Comparison of ENCODE assay signal across 19 cellular contexts in genomic region chr18:24809173-24809955, GRCh38.
DNase-seq lines count a peak whose midpoint lies in the region; ATAC-seq and TF ChIP-seq lines count a peak whose summit lies in the region.
"Had no signal": no experiment of that assay in that cellular context is flagged by ENCODE, and none has a peak within 500 bp of the region (broad histone marks: within the 10 kb centered on the region; RNA-seq: fewer than 3 reads in every experiment).

No MANE protein-coding gene starts in this region.

- TF ChIP-seq POLR2A in transverse colon (IDR thresholded peaks at IDR 0.05) = no peak

- WGBS in transverse colon (ENCODE audit: low coverage in 1 of 2), 2 donors = 34 to 44% methylated on average over 3 to 7 of the region's 7 CpGs

- in situ Hi-C loops in transverse colon (cut with MboI; ENCODE audit: low pct_ligation_motif_present in 1 of 4, low pct_unique_long_range_greater_than_20kb in 1 of 4, low sequenced_read_pairs in 3 of 4) = no loop called here

- H3K4me3 ChIP-seq in LNCaP clone FGC (ENCODE audit: low read depth, low read length) = no peak overlapping the region
- H3K4me3 ChIP-seq in colonic mucosa = no peak overlapping the region
- H3K4me3 ChIP-seq in mucosa of descending colon = no peak overlapping the region
- H3K4me3 ChIP-seq in transverse colon = no peak overlapping the region
- H3K4me3 ChIP-seq: K562 had no signal

- no peak overlapping the region for H3K9ac ChIP-seq in colonic mucosa (ENCODE audit: low read depth in 2 of 2, low read length in 2 of 2)

- no peaks in the 10 kb centered on the region for H3K9me3 ChIP-seq in colonic mucosa
- H3K9me3 ChIP-seq in mucosa of descending colon = no peaks in the 10 kb centered on the region
- no peaks in the 10 kb centered on the region for H3K9me3 ChIP-seq in transverse colon
- H3K9me3 ChIP-seq: BE2C, Caco-2 had no signal

- H3K27ac ChIP-seq in colonic mucosa = peak overlapping the region; percentile 84
- peak overlapping the region; percentile 55 to 64 (median 61) for H3K27ac ChIP-seq in transverse colon
- H3K27ac ChIP-seq: HL-60 had no signal

- no peaks in the 10 kb centered on the region for H3K4me1 ChIP-seq in colonic mucosa
- H3K4me1 ChIP-seq in mucosa of descending colon (ENCODE audit: low read depth) = peaks cover 26% of the 10 kb centered on the region
- H3K4me1 ChIP-seq in transverse colon = peaks cover 0 to 45% (median 11%) of the 10 kb centered on the region in 4 donors
- H3K4me1 ChIP-seq: BE2C, Caco-2 had no signal

- H3K27me3 ChIP-seq in colonic mucosa (no peaks in the 10 kb centered on the region), transverse colon (no peaks in the 10 kb centered on the region)
- H3K27me3 ChIP-seq: BE2C had no signal

- no peak for TF ChIP-seq EP300 in transverse colon (IDR thresholded peaks at IDR 0.05; ENCODE audit: low read depth)

- no peaks in the 10 kb centered on the region for H3K36me3 ChIP-seq in colonic mucosa
- no peaks in the 10 kb centered on the region for H3K36me3 ChIP-seq in mucosa of descending colon (ENCODE audit: low read depth)
- no peaks in the 10 kb centered on the region for H3K36me3 ChIP-seq in transverse colon
- H3K36me3 ChIP-seq: BE2C had no signal

- ATAC-seq in mucosa of descending colon = peak; percentile 88
- no peak for ATAC-seq in HG03108 (IDR thresholded peaks at IDR 0.05; ENCODE audit: unreplicated experiment)
- no peak for ATAC-seq in HG03354 (IDR thresholded peaks at IDR 0.05; ENCODE audit: poor library complexity, severe bottlenecking, unreplicated experiment)
- ATAC-seq: K562 had no signal

- no peak for TF ChIP-seq CTCF in LNCaP clone FGC (IDR thresholded peaks at IDR 0.05; ENCODE audit: control insufficient read depth, extremely low read depth, insufficient read depth)
- TF ChIP-seq CTCF in colonic mucosa (IDR thresholded peaks at IDR 0.05) = no peak
- no peak for TF ChIP-seq CTCF in mucosa of descending colon (IDR thresholded peaks at IDR 0.05)
- no peak for TF ChIP-seq CTCF in transverse colon (IDR thresholded peaks at IDR 0.05)

- intact Hi-C loops in colonic mucosa (cut with DNase I) = no loop called here
- intact Hi-C loops in mucosa of descending colon (cut with DNase I, micrococcal nuclease) = loop anchor here in 1 of 2 donors (5.0 kb wide), 1 partner anchor 43 kb away; no protein-coding TSS in a partner anchor
- intact Hi-C loops in transverse colon (cut with DNase I; ENCODE audit: low total_unique reads) = no loop called here

- DNase-seq in LNCaP clone FGC (ENCODE audit: low read depth) (peak; percentile 22), colonic mucosa (peak; percentile 71), mucosa of descending colon (peak in 1 of 3 donors; percentile 74), transverse colon (peak; percentile 58), epidermal melanocyte (ENCODE audit: insufficient read length, low spot score) (no peak)
- DNase-seq: ACHN; BE2C; C1 segment of cervical spinal cord; Caco-2; CD4-positive, CD25-positive, alpha-beta regulatory T cell; CD8-positive, alpha-beta memory T cell; DMS79 treated with DMSO at 0.1 percent for 48 hours; GF-D8; H9; IMR-90 had no signal
